In the genomic region with DNA sequence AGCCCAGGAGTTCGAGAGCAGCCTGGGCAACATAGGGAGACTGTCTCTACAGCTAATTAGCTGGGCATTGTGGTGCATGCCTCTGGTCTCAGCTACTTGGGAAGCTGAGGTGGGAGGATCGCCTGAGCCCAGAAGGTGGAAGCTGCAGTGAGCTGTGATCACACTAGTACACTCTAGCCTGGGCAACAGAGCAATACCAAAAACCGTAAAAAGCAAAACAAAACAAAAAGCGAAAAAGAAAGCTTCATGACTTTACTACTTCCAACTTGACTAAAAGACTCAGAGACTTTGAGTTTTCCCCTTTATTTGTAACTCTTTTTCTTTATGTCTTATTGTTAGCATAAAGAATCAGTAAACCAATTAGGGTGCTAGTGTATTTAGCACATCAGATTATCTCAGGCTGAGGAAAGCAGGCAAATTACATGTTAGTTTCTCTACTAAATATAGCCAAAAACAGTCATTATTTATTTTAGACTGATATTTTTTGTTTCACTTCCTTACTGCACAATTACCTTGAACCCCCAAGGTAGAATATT, we compare ENCODE assay signal across 11 cellular contexts. TPM values are rescaled to one million over a fixed set of nuclear protein-coding genes. Genes with fewer than 3 reads are reported as not detected.
DNase-seq lines count a peak whose midpoint lies in the region; ATAC-seq and TF ChIP-seq lines count a peak whose summit lies in the region.
"Had no signal": no experiment of that assay in that cellular context is flagged by ENCODE, and none has a peak within 500 bp of the region (broad histone marks: within the 10 kb centered on the region; RNA-seq: fewer than 3 reads in every experiment).

No MANE protein-coding gene starts in this region.

- H4K5ac ChIP-seq in H9 (ENCODE audit: insufficient read length, low read depth, low read length) = no peak overlapping the region

- no peak overlapping the region for H3K4me2 ChIP-seq in H9 (ENCODE audit: insufficient read depth, insufficient read length, low read length)

- H2BK120ac ChIP-seq in H9 (ENCODE audit: low read depth, low read length, poor library complexity, severe bottlenecking) = no peak overlapping the region

- peak overlapping the region; percentile 47 for H3K4me3 ChIP-seq in GM06990 (replicated peaks; ENCODE audit: low read depth, low read length)
- H3K4me3 ChIP-seq: uterus had no signal

- H3K36me3 Mint-ChIP-seq in H9 (ENCODE audit: insufficient read depth in 1 of 3, low read depth in 3 of 3) = peaks cover 2 to 32% (median 30%) of the 10 kb centered on the region in 3 experiments; a peak in 5 of 7 replicates
- peaks cover 54% of the 10 kb centered on the region for H3K36me3 Mint-ChIP-seq in activated T-helper 17 cell treated with anti-CD3 and anti-CD28 coated beads, Interleukin-2, amount 50 U/mL, for 72 hours (ENCODE audit: low read depth)

- H3K18ac ChIP-seq in H9 (ENCODE audit: insufficient read length, low read depth, low read length) = no peak overlapping the region

- ATAC-seq in GM19025 (IDR thresholded peaks at IDR 0.05; ENCODE audit: low read depth, unreplicated experiment) (peak; percentile 67), HG02588 (IDR thresholded peaks at IDR 0.05; ENCODE audit: unreplicated experiment) (peak; percentile 71), HG03442 (IDR thresholded peaks at IDR 0.05; ENCODE audit: unreplicated experiment) (peak; percentile 58)
- no peak for ATAC-seq in activated T-helper 17 cell treated with anti-CD3 and anti-CD28 coated beads, Interleukin-2, amount 50 U/mL, for 72 hours (replicated peaks)

- H4K91ac ChIP-seq in H9 (ENCODE audit: insufficient read length, low read depth, low read length) = no peak overlapping the region

- peaks cover 2% of the 10 kb centered on the region; the same call in 1 of the 2 replicates for H3K79me2 ChIP-seq in H9 (ENCODE audit: insufficient read depth, low read length)

- H2BK12ac ChIP-seq in H9 (ENCODE audit: insufficient read length, low read depth, low read length) = no peak overlapping the region

- H3K4me3 Mint-ChIP-seq in H9 = no peak overlapping the region
- H3K4me3 Mint-ChIP-seq in activated T-helper 17 cell treated with anti-CD3 and anti-CD28 coated beads, Interleukin-2, amount 50 U/mL, for 72 hours = no peak overlapping the region

- TF ChIP-seq CTCF in GM06990 (IDR thresholded peaks at IDR 0.05; ENCODE audit: insufficient read depth, low read length, poor library complexity, severe bottlenecking) (no peak), H9 (conservative IDR thresholded peaks at IDR 0.05) (no peak)

- H2BK20ac ChIP-seq in H9 (ENCODE audit: low read depth, low read length, poor library complexity, severe bottlenecking) = no peak overlapping the region

- H3K9me3 ChIP-seq in H9 (ENCODE audit: control insufficient read depth, low read depth, low read length) = no peaks in the 10 kb centered on the region
- H3K9me3 ChIP-seq: uterus had no signal

- no peak overlapping the region for H2AK5ac ChIP-seq in H9 (ENCODE audit: insufficient read length, low read length)

- WGBS in H9 (ENCODE audit: extremely low coverage, insufficient read length, low lambda C conversion rate) = no CpG with 5 or more reads among the region's 4 CpGs

- no peaks in the 10 kb centered on the region for H3K9me3 Mint-ChIP-seq in H9
- no peaks in the 10 kb centered on the region for H3K9me3 Mint-ChIP-seq in activated T-helper 17 cell treated with anti-CD3 and anti-CD28 coated beads, Interleukin-2, amount 50 U/mL, for 72 hours

- H3K56ac ChIP-seq in H9 (ENCODE audit: insufficient read length, low read depth, low read length) = no peak overlapping the region

- H3K27ac Mint-ChIP-seq in H9 = no peak overlapping the region
- H3K27ac Mint-ChIP-seq in activated T-helper 17 cell treated with anti-CD3 and anti-CD28 coated beads, Interleukin-2, amount 50 U/mL, for 72 hours = no peak overlapping the region

- H3K27me3 ChIP-seq in GM06990 (replicated peaks; ENCODE audit: control insufficient read depth, insufficient read depth, low read length) = no peaks in the 10 kb centered on the region
- H3K27me3 ChIP-seq in H9 (ENCODE audit: insufficient read depth, low read length) = no peaks in the 10 kb centered on the region; the same call in 1 of the 2 replicates
- H3K27me3 ChIP-seq: uterus had no signal

- H2BK5ac ChIP-seq in H9 (ENCODE audit: insufficient read length, low read length) = no peak overlapping the region

- no peak overlapping the region for H3K4ac ChIP-seq in H9 (ENCODE audit: low read depth, low read length)

- no peaks in the 10 kb centered on the region for H3K79me1 ChIP-seq in H9 (ENCODE audit: insufficient read depth, low read depth, low read length, poor library complexity, severe bottlenecking)

- peaks cover 3% of the 10 kb centered on the region in 2 experiments; a peak in 3 of 4 replicates for H3K4me1 Mint-ChIP-seq in H9
- no peaks in the 10 kb centered on the region for H3K4me1 Mint-ChIP-seq in activated T-helper 17 cell treated with anti-CD3 and anti-CD28 coated beads, Interleukin-2, amount 50 U/mL, for 72 hours

- H3K9ac ChIP-seq in H9 (ENCODE audit: extremely low read depth, insufficient read length, low read length) = no peak overlapping the region

- H4K20me1 ChIP-seq in H9 (ENCODE audit: control insufficient read depth, insufficient read depth, insufficient read length) = no peaks in the 10 kb centered on the region

- H3K36me3 ChIP-seq in GM06990 (ENCODE audit: control insufficient read depth, insufficient read depth, low read length) = peaks cover 3% of the 10 kb centered on the region; the same call in 1 of the 2 replicates
- H3K36me3 ChIP-seq: uterus had no signal

- H3K23me2 ChIP-seq in H9 (ENCODE audit: insufficient read length, low read depth, low read length, poor library complexity, severe bottlenecking) = no peaks in the 10 kb centered on the region

- H3K27me3 Mint-ChIP-seq in H9 (ENCODE audit: low read depth) = no peaks in the 10 kb centered on the region
- H3K27me3 Mint-ChIP-seq in activated T-helper 17 cell treated with anti-CD3 and anti-CD28 coated beads, Interleukin-2, amount 50 U/mL, for 72 hours = no peaks in the 10 kb centered on the region

- no peak overlapping the region for H2BK15ac ChIP-seq in H9 (ENCODE audit: low read depth, low read length)

- H3K14ac ChIP-seq in H9 (ENCODE audit: insufficient read depth, low read length) = no peak overlapping the region

- H3T11ph ChIP-seq in H9 (ENCODE audit: low read length) = no peak overlapping the region

- no peak overlapping the region for H3K27ac ChIP-seq in H9 (ENCODE audit: insufficient read length, low read depth, low read length)
- H3K27ac ChIP-seq: epithelial cell of prostate, uterus had no signal

- H2AFZ ChIP-seq in H9 (ENCODE audit: low read length) = no peak overlapping the region

- H3K4me1 ChIP-seq in H9 (ENCODE audit: insufficient read depth, low read length) = no peaks in the 10 kb centered on the region
- H3K4me1 ChIP-seq: uterus had no signal

- H3K23ac ChIP-seq in H9 (ENCODE audit: insufficient read length, low read depth, low read length) = no peak overlapping the region

- DNase-seq in GM06990 (ENCODE audit: extremely low read depth, insufficient read length) (peak; percentile 79), H9 (no peak), cerebellum (ENCODE audit: low spot score) (no peak), SIG-M5 treated with dmso at 0.1 percent for 504 hours (lab: John Stamatoyannopoulos, UW; ENCODE audit: unreplicated experiment) (no peak)
- DNase-seq: posterior cingulate gyrus, uterus had no signal

- H4K8ac ChIP-seq in H9 (replicated peaks; ENCODE audit: insufficient read length, low read depth, low read length) = no peak overlapping the region

RNA-seq across cellular contexts. Expression of a gene that starts 5.4 kb away (rescaled TPM):
- 28.5 and 31.9 TPM in 2 replicates for total RNA-seq in H9 (2021)
- total RNA-seq in cerebellum = 33.6 TPM
- 10 to 100 TPM; 25.8 to 28.2 TPM for total RNA-seq in activated T-helper 17 cell treated with anti-CD3 and anti-CD28 coated beads, Interleukin-2, amount 50 U/mL, for 72 hours

RNA-seq across cellular contexts. Expression of a gene that starts 5.7 kb away (rescaled TPM):
- total RNA-seq in H9 (2021) (39.0 and 40.8 TPM in 2 replicates), cerebellum (18.1 TPM)
- total RNA-seq in activated T-helper 17 cell treated with anti-CD3 and anti-CD28 coated beads, Interleukin-2, amount 50 U/mL, for 72 hours = 10 to 100 TPM; 52.3 to 76.4 TPM

RNA-seq across cellular contexts. Expression of a gene that starts 5.7 kb away (rescaled TPM):
- total RNA-seq in H9 (2021) (82.4 and 85.0 TPM in 2 replicates), cerebellum (50.4 TPM)
- 10 to 100 TPM; 60.0 to 89.0 TPM for total RNA-seq in activated T-helper 17 cell treated with anti-CD3 and anti-CD28 coated beads, Interleukin-2, amount 50 U/mL, for 72 hours

RNA-seq across cellular contexts. Expression of a gene that starts 39.9 kb away (rescaled TPM):
- 29.5 and 30.3 TPM in 2 replicates for total RNA-seq in H9 (2021)
- total RNA-seq in cerebellum = 2.1 TPM
- under 1 TPM; 0.37 to 0.69 TPM for total RNA-seq in activated T-helper 17 cell treated with anti-CD3 and anti-CD28 coated beads, Interleukin-2, amount 50 U/mL, for 72 hours

RNA-seq across cellular contexts. Expression of a gene that starts 42.4 kb away (rescaled TPM):
- total RNA-seq in H9 (2021) (0.48 and 0.68 TPM in 2 replicates), cerebellum (8.6 TPM)
- total RNA-seq in activated T-helper 17 cell treated with anti-CD3 and anti-CD28 coated beads, Interleukin-2, amount 50 U/mL, for 72 hours = 10 to 100 TPM; 12.6 to 17.8 TPM
